Comparison of ENCODE assay signal across 1 cellular context in the genomic region with DNA sequence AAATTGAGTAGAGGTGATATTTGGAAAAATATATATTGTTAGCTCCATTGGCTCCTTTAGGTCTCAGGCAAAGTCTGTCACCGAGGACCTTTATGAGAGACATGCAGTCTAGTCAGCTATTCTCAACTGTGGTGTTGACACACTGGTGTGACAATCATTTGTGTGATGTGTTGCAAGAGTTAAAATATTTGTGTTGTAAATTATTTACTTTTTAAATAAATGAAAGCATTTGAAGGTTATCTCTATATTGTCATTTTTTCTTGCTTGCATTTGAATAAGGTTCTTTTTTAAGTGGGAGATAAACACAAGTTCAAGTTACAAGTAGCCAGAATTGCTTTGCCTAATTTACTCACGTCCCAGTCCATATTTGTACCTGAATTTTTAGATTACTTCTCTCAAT.
TF ChIP-seq lines count a peak whose summit lies in the region.

No MANE protein-coding gene starts in this region.

TF ChIP-seq in GM12878, 131 proteins besides CTCF, POLR2A, EP300 and RAD21 (continued from another document):
- TF ChIP-seq BCLAF1 (IDR thresholded peaks at IDR 0.05) = no peak
- TF ChIP-seq RELA (IDR thresholded peaks at IDR 0.05; ENCODE audit: borderline replicate concordance, partially characterized antibody) = no peak
